Comparison of ENCODE assay signal across 2 cellular contexts in the genomic region with DNA sequence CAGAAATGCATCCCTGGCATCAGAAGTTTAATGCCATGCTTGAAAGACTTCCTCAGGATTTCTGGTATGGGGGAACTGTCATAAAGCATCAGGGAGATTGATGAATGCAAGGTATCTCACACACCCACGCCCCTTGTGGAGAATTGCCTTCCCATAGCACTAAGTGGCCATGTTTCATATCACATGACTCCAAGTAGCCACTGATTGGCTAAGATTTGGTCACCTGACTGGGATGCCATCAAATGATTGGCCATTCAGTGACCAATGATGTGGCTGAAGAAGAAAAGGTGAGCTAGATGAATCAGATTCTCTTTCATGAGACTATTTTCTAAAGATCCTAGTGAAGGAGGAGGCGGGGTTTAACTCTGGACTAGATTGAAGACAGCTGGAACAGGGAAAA.
TF ChIP-seq lines count a peak whose summit lies in the region.

No MANE protein-coding gene starts in this region.

TF ChIP-seq in SK-N-SH, 30 proteins besides CTCF, POLR2A, EP300 and RAD21:
- TF ChIP-seq, protein P1, sequence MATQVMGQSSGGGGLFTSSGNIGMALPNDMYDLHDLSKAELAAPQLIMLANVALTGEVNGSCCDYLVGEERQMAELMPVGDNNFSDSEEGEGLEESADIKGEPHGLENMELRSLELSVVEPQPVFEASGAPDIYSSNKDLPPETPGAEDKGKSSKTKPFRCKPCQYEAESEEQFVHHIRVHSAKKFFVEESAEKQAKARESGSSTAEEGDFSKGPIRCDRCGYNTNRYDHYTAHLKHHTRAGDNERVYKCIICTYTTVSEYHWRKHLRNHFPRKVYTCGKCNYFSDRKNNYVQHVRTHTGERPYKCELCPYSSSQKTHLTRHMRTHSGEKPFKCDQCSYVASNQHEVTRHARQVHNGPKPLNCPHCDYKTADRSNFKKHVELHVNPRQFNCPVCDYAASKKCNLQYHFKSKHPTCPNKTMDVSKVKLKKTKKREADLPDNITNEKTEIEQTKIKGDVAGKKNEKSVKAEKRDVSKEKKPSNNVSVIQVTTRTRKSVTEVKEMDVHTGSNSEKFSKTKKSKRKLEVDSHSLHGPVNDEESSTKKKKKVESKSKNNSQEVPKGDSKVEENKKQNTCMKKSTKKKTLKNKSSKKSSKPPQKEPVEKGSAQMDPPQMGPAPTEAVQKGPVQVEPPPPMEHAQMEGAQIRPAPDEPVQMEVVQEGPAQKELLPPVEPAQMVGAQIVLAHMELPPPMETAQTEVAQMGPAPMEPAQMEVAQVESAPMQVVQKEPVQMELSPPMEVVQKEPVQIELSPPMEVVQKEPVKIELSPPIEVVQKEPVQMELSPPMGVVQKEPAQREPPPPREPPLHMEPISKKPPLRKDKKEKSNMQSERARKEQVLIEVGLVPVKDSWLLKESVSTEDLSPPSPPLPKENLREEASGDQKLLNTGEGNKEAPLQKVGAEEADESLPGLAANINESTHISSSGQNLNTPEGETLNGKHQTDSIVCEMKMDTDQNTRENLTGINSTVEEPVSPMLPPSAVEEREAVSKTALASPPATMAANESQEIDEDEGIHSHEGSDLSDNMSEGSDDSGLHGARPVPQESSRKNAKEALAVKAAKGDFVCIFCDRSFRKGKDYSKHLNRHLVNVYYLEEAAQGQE (IDR thresholded peaks at IDR 0.05; ENCODE audit: low read depth, low read length), result no peak
- TF ChIP-seq, protein P2, sequence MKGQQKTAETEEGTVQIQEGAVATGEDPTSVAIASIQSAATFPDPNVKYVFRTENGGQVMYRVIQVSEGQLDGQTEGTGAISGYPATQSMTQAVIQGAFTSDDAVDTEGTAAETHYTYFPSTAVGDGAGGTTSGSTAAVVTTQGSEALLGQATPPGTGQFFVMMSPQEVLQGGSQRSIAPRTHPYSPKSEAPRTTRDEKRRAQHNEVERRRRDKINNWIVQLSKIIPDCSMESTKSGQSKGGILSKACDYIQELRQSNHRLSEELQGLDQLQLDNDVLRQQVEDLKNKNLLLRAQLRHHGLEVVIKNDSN (IDR thresholded peaks at IDR 0.05; ENCODE audit: borderline replicate concordance, low read depth), result peak; percentile 75; the same call in 1 of the 2 replicates
- TF ChIP-seq YY1 (IDR thresholded peaks at IDR 0.05; ENCODE audit: low read depth) (0 out of 2 replicates have a peak, but pooled peaks have one; percentile 34), GATA2 (CRISPR knock-in tag; IDR thresholded peaks at IDR 0.05) (no peak), FOXJ3 (CRISPR knock-in tag; IDR thresholded peaks at IDR 0.05) (no peak)

TF ChIP-seq in SK-N-SH treated with all-trans-retinoic acid at 6 μM for 48 hours, 23 proteins besides CTCF, POLR2A, EP300 and RAD21:
- TF ChIP-seq CSDC2 (CRISPR knock-in tag; IDR thresholded peaks at IDR 0.05) (no peak), GLIS3 (CRISPR knock-in tag; IDR thresholded peaks at IDR 0.05) (no peak)
- TF ChIP-seq, protein P3, sequence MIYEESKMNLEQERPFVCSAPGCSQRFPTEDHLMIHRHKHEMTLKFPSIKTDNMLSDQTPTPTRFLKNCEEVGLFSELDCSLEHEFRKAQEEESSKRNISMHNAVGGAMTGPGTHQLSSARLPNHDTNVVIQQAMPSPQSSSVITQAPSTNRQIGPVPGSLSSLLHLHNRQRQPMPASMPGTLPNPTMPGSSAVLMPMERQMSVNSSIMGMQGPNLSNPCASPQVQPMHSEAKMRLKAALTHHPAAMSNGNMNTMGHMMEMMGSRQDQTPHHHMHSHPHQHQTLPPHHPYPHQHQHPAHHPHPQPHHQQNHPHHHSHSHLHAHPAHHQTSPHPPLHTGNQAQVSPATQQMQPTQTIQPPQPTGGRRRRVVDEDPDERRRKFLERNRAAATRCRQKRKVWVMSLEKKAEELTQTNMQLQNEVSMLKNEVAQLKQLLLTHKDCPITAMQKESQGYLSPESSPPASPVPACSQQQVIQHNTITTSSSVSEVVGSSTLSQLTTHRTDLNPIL (CRISPR knock-in tag; IDR thresholded peaks at IDR 0.05; ENCODE audit: low read depth), result no peak
- TF ChIP-seq, protein P4, sequence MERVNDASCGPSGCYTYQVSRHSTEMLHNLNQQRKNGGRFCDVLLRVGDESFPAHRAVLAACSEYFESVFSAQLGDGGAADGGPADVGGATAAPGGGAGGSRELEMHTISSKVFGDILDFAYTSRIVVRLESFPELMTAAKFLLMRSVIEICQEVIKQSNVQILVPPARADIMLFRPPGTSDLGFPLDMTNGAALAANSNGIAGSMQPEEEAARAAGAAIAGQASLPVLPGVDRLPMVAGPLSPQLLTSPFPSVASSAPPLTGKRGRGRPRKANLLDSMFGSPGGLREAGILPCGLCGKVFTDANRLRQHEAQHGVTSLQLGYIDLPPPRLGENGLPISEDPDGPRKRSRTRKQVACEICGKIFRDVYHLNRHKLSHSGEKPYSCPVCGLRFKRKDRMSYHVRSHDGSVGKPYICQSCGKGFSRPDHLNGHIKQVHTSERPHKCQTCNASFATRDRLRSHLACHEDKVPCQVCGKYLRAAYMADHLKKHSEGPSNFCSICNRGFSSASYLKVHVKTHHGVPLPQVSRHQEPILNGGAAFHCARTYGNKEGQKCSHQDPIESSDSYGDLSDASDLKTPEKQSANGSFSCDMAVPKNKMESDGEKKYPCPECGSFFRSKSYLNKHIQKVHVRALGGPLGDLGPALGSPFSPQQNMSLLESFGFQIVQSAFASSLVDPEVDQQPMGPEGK (CRISPR knock-in tag; IDR thresholded peaks at IDR 0.05; ENCODE audit: borderline replicate concordance), result no peak
